ENCODE assay signal across 25 cellular contexts in the genomic region with DNA sequence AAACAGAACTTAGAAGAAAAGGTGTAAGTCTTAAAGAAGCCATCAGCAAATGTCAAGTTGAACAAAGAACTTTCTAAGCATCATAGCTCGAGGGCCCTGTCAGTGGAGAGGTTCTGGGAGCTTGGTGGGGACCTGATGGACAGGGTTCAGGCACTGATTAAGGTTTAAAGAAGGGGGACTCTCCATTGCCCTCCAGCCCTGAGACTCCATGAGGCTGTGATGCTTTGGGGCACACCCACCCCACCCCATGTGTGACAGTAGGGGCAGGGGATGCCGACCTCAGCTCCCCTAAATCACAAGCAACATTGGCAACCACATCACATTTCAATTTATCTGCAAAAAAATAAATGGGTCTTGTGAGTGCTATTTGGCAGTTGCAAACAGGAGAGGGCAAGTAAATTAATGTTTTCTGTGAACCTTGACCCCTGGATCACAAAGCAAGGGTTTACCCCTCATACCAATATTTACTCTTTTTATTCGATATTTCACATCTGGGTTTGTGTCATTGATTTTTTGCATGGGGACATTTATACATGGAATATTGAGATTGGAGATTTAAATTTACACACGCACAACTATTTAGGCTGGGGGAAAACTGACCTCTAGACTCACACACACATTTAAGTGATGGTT. TPM values are rescaled to one million over a fixed set of nuclear protein-coding genes. Genes with fewer than 3 reads are reported as not detected.
"Had no signal": no experiment of that assay in that cellular context is flagged by ENCODE, and none has a peak within 500 bp of the region (broad histone marks: within the 10 kb centered on the region; RNA-seq: fewer than 3 reads in every experiment).

No MANE protein-coding gene starts in this region.

- H3K9me3 ChIP-seq: colonic mucosa, ovary had no signal

- H3K27ac ChIP-seq: colonic mucosa, gastrocnemius medialis, heart left ventricle, hepatocyte, left ventricle myocardium inferior, lower lobe of right lung, ovary, psoas muscle, skin epidermis, spleen, thoracic aorta, tibial nerve had no signal

- H3K4me3 Mint-ChIP-seq: central memory CD8-positive, alpha-beta T cell; effector memory CD8-positive, alpha-beta T cell; naive thymus-derived CD8-positive, alpha-beta T cell; nephron progenitor cell; stimulated activated memory B cell treated with anti-CD40 and anti-IgM and Interleukin-4, amounts not matched to agents 10 μg/mL and 1 μg/mL and 100 μg/mL, for 72 hours had no signal

- H3K27ac Mint-ChIP-seq: effector memory CD8-positive, alpha-beta T cell; naive thymus-derived CD8-positive, alpha-beta T cell; nephron progenitor cell; stimulated activated memory B cell treated with anti-CD40 and anti-IgM and Interleukin-4, amounts not matched to agents 10 μg/mL and 1 μg/mL and 100 μg/mL, for 72 hours had no signal

- H3K4me1 ChIP-seq: colonic mucosa, gastrocnemius medialis, heart left ventricle, left ventricle myocardium inferior, lower lobe of right lung, psoas muscle, spleen, tibial nerve had no signal

- H3K36me3 ChIP-seq: colonic mucosa, gastrocnemius medialis, heart left ventricle, left ventricle myocardium inferior, lower lobe of right lung, ovary, spleen, thoracic aorta, tibial nerve had no signal

- DNase-seq: colonic mucosa; dermis blood vessel endothelial cell; effector memory CD8-positive, alpha-beta T cell; foreskin fibroblast; gastrocnemius medialis; heart left ventricle; left cardiac atrium; left ventricle myocardium inferior; lower lobe of right lung; naive thymus-derived CD8-positive, alpha-beta T cell; nephron progenitor cell; nucleus accumbens; ovary; psoas muscle; right cardiac atrium; spleen; stimulated activated CD4-positive, alpha-beta T cell treated with anti-CD3 and anti-CD28 coated beads, Interleukin-4, amount 100 ng/mL, for 4 hours; stimulated activated naive CD8-positive, alpha-beta T cell treated with anti-CD3 and anti-CD28 coated beads, Interleukin-15, Interleukin-2, amounts not matched to agents 100 U/mL and 50 U/mL, for 24 hours had no signal

- ATAC-seq: effector memory CD8-positive, alpha-beta T cell; gastrocnemius medialis; heart left ventricle; left cardiac atrium; lower lobe of right lung; naive thymus-derived CD8-positive, alpha-beta T cell; psoas muscle; right cardiac atrium; stimulated activated memory B cell treated with anti-CD40 and anti-IgM and Interleukin-4, amounts not matched to agents 10 μg/mL and 1 μg/mL and 100 μg/mL, for 72 hours; stimulated activated naive CD8-positive, alpha-beta T cell treated with anti-CD3 and anti-CD28 coated beads, Interleukin-15, Interleukin-2, amounts not matched to agents 100 U/mL and 50 U/mL, for 24 hours had no signal

- H3K4me3 ChIP-seq: colonic mucosa, gastrocnemius medialis, heart left ventricle, hepatocyte, left ventricle myocardium inferior, lower lobe of right lung, ovary, psoas muscle, skin epidermis, spleen, thoracic aorta, tibial nerve had no signal

- H3K27me3 ChIP-seq: colonic mucosa, heart left ventricle, hepatocyte, ovary, tibial nerve had no signal

- H3K4me1 Mint-ChIP-seq: central memory CD8-positive, alpha-beta T cell; naive thymus-derived CD8-positive, alpha-beta T cell; nephron progenitor cell; stimulated activated memory B cell treated with anti-CD40 and anti-IgM and Interleukin-4, amounts not matched to agents 10 μg/mL and 1 μg/mL and 100 μg/mL, for 72 hours had no signal

RNA-seq across cellular contexts. Expression of a gene that starts 37.1 kb away (rescaled TPM):
- total RNA-seq: myocyte; naive thymus-derived CD8-positive, alpha-beta T cell had no signal
- polyA plus RNA-seq: naive thymus-derived CD8-positive, alpha-beta T cell had no signal
